8 cellular contexts compared by ENCODE assay signal in the genomic region with DNA sequence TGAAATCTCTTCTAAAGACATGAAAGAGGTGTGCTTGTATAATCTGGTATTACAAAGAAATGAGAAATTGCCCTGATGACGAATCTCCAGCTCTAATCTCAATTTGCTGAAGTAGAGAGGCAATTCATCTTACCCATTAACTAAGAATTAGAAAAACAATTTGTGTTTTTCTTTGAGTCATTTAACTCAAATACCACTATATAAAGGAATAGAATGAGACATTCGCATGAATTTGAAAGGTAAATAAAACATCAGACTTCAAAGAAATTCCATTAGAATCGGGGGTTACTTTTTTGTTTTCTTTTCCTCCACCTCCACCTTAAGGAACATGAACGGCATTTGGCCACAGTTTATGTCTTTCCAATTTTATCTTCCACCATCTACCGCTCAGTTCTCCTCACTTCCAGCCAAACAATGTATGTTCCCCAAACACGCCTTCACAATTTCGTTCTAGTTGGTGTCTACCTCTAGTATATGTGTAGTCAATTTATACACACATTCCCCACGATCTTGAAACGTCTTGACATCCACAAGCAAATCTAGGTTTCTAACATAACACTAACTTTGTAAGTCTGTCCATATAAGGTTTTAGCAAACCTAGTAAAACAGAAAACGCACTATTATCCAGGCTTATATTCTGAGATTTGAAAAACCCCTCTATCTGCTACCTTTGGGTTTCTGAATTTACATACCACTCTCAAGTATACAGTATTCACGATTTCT. TPM values are rescaled to one million over a fixed set of nuclear protein-coding genes. Genes with fewer than 3 reads are reported as not detected.
DNase-seq lines count a peak whose midpoint lies in the region; ATAC-seq and TF ChIP-seq lines count a peak whose summit lies in the region.

No MANE protein-coding gene starts in this region.

- TF ChIP-seq CTCF in cardiac muscle cell (IDR thresholded peaks at IDR 0.05; ENCODE audit: low read depth, low read length), result no peak
- TF ChIP-seq CTCF in astrocyte of the spinal cord (IDR thresholded peaks at IDR 0.05; ENCODE audit: low read depth, low read length), result no peak
- TF ChIP-seq CTCF in lung (IDR thresholded peaks at IDR 0.05; ENCODE audit: control extremely low read depth, extremely low read depth), result no peak
- TF ChIP-seq CTCF in upper lobe of right lung (IDR thresholded peaks at IDR 0.05), result no peak

- peak in 1 of 2 donors; percentile 13 for DNase-seq in cardiac muscle cell (ENCODE audit: low read depth in 1 of 2, low spot score in 1 of 2)
- no peak for DNase-seq in Right ventricle myocardium superior
- DNase-seq in astrocyte of the spinal cord (ENCODE audit: low read depth, low spot score), result peak; percentile 47
- no peak for DNase-seq in lung (ENCODE audit: low spot score)
- DNase-seq in upper lobe of right lung, result no peak
- no peak for DNase-seq in NCI-H748 (lab: John Stamatoyannopoulos, UW; ENCODE audit: unreplicated experiment)
- no peak for DNase-seq in glomerular visceral epithelial cell (ENCODE audit: extremely low spot score)
- DNase-seq in NK-92 treated with Interleukin-12 subunit alpha and Interleukin-12 subunit beta, amount 100 ng/mL, for 24 hours (lab: John Stamatoyannopoulos, UW), result no peak

- H3K9me3 ChIP-seq in cardiac muscle cell (ENCODE audit: low read depth), result no peaks in the 10 kb centered on the region
- no peaks in the 10 kb centered on the region for H3K9me3 ChIP-seq in lung (ENCODE audit: control insufficient read depth in 2 of 2, insufficient read depth in 1 of 2, low read length in 1 of 2)
- no peaks in the 10 kb centered on the region for H3K9me3 ChIP-seq in upper lobe of right lung

- H3K4me1 ChIP-seq in cardiac muscle cell (ENCODE audit: low read depth) (peaks cover 9% of the 10 kb centered on the region), lung (ENCODE audit: control insufficient read depth in 2 of 2, insufficient read depth in 2 of 2, low read length in 2 of 2) (peaks cover 0 to 6% of the 10 kb centered on the region in 2 donors), upper lobe of right lung (peaks cover 17% of the 10 kb centered on the region)

- H3K4me3 ChIP-seq in cardiac muscle cell (peak overlapping the region; percentile 90), astrocyte of the spinal cord (ENCODE audit: low read depth, low read length) (peak overlapping the region; percentile 93), lung (peak overlapping the region; percentile 85), upper lobe of right lung (peak overlapping the region; percentile 89)

- 49% methylated on average over 11 of the region's 11 CpGs for WGBS in lung, 2 donors

- H3K36me3 ChIP-seq in cardiac muscle cell (no peaks in the 10 kb centered on the region), lung (ENCODE audit: control insufficient read depth in 2 of 2, insufficient read depth in 2 of 2, low read length in 2 of 2) (no peaks in the 10 kb centered on the region), upper lobe of right lung (no peaks in the 10 kb centered on the region)

- in situ Hi-C loops in astrocyte of the spinal cord (cut with HindIII; ENCODE audit: low sequenced_read_pairs), result no loop called here

- H3K27ac ChIP-seq in cardiac muscle cell (no peak overlapping the region), lung (ENCODE audit: low read depth in 1 of 2, low read length in 1 of 2) (peak overlapping the region in 1 of 2 donors; percentile 97), upper lobe of right lung (peak overlapping the region; percentile 94)

- intact Hi-C loops in Right ventricle myocardium superior (cut with DNase I) (no loop called here), upper lobe of right lung (cut with DNase I) (no loop called here)

- no peak for ATAC-seq in Right ventricle myocardium superior (ENCODE audit: poor library complexity)
- no peak for ATAC-seq in lung (ENCODE audit: insufficient read depth, low FRiP score)
- ATAC-seq in upper lobe of right lung, result no peak

- H3K27me3 ChIP-seq in cardiac muscle cell (peaks cover 31% of the 10 kb centered on the region), lung (ENCODE audit: control insufficient read depth, insufficient read depth) (no peaks in the 10 kb centered on the region), upper lobe of right lung (no peaks in the 10 kb centered on the region)

RNA-seq across cellular contexts. Expression of a gene that starts 1.3 kb away (rescaled TPM):
- total RNA-seq in cardiac muscle cell, result 34.1 and 54.2 TPM in 2 replicates
- polyA plus RNA-seq in cardiac muscle cell, result 18.9 and 22.1 TPM in 2 replicates
- total RNA-seq in Right ventricle myocardium superior, result 25.4 TPM
- total RNA-seq in lung, result 100 to 1,000 TPM in 1 of 2 donors, 10 to 100 TPM in 1; 40.3 to 179 TPM
- polyA plus RNA-seq in lung, result 10 to 100 TPM in 1 of 2 donors, 1 to 10 TPM in 1; 7.3 to 22.6 TPM
- 54.1 TPM for total RNA-seq in upper lobe of right lung
